ENCODE assay signal across 1 cellular context in the genomic region with DNA sequence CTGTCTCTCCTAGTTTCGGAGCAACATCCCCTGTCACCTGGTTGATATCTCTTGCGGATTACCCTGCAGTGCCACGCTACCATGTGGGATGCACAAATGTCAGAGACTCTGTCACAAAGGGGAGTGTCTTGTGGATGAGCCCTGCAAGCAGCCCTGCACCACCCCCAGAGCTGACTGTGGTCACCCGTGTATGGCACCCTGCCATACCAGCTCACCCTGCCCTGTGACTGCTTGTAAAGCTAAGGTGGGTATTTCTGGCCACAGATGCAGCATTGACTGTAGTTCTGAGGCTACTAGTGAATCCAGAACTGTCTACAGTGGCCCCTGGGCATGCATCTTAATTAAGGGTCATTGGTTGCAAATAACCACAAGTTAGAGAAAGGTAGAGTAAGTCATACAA.
TF ChIP-seq lines count a peak whose summit lies in the region.

No MANE protein-coding gene starts in this region.

TF ChIP-seq in SK-N-SH, 30 proteins besides CTCF, POLR2A, EP300 and RAD21 (continued from another document):
- TF ChIP-seq, protein P1, sequence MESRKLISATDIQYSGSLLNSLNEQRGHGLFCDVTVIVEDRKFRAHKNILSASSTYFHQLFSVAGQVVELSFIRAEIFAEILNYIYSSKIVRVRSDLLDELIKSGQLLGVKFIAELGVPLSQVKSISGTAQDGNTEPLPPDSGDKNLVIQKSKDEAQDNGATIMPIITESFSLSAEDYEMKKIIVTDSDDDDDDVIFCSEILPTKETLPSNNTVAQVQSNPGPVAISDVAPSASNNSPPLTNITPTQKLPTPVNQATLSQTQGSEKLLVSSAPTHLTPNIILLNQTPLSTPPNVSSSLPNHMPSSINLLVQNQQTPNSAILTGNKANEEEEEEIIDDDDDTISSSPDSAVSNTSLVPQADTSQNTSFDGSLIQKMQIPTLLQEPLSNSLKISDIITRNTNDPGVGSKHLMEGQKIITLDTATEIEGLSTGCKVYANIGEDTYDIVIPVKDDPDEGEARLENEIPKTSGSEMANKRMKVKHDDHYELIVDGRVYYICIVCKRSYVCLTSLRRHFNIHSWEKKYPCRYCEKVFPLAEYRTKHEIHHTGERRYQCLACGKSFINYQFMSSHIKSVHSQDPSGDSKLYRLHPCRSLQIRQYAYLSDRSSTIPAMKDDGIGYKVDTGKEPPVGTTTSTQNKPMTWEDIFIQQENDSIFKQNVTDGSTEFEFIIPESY (IDR thresholded peaks at IDR 0.05; ENCODE audit: borderline replicate concordance, low read depth): no peak
- no peak for TF ChIP-seq SMC3 (IDR thresholded peaks at IDR 0.05; ENCODE audit: low read depth, low read length)
